In the genomic region with DNA sequence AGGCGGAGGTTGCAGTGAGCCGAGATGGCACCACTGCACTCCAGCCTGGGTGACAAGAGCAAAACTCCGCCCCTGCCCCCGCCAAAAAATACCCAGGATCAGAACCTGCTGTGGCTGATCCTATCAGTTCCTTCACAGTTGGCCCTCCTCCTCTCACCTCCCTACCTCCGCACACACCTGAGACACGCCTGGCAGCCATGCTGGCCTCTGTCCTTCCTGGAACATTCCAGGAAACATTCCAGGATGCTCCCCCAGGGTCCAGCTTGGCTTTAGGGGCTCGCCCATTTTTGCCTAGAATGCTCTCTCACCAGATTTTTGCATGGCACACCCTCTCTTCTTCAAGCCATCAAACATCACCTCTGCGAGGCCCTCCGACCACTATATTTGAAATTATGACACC, we compare ENCODE assay signal across 27 cellular contexts. TPM values are rescaled to one million over a fixed set of nuclear protein-coding genes. Genes with fewer than 3 reads are reported as not detected.
"Had no signal": no experiment of that assay in that cellular context is flagged by ENCODE, and none has a peak within 500 bp of the region (broad histone marks: within the 10 kb centered on the region; RNA-seq: fewer than 3 reads in every experiment).

No MANE protein-coding gene starts in this region.

- H3K4me3 Mint-ChIP-seq: activated B cell treated with CpG ODN at 0.5 μM for 24 hours; activated CD4-positive, alpha-beta T cell treated with anti-CD3 and anti-CD28 coated beads, Interleukin-2, amount 10 ng/mL, durations not matched to agents 24 days and 14 days; activated CD8-positive, alpha-beta memory T cell treated with anti-CD3 and anti-CD28 coated beads, Interleukin-2, amount 10 ng/mL, durations not matched to agents 7 days and 5 days; activated naive CD8-positive, alpha-beta T cell treated with anti-CD3 and anti-CD28 coated beads, Interleukin-2, amount 50 U/mL, for 24 hours; activated T-cell treated with anti-CD3 and anti-CD28 coated beads, Interleukin-2, amount 50 U/mL, for 24 hours; activated T-helper 1 cell treated with anti-CD3 and anti-CD28 coated beads, Interleukin-12 subunit alpha, Interleukin-12 subunit beta, Interleukin-2, Interleukin-4 antibody, amounts not matched to agents 30 ng/mL and 10 ng/mL and 1 ng/mL, durations not matched to agents 14 hours and 24 hours and 36 hours; brain; central memory CD8-positive, alpha-beta T cell had no signal

- H3K9me3 Mint-ChIP-seq: activated B cell treated with CpG ODN at 0.5 μM for 24 hours; activated CD4-positive, alpha-beta T cell treated with anti-CD3 and anti-CD28 coated beads, Interleukin-2, amount 10 ng/mL, durations not matched to agents 24 days and 14 days; activated naive CD4-positive, alpha-beta T cell treated with anti-CD3 and anti-CD28 coated beads, Interleukin-2, amount 50 U/mL, for 72 hours; activated naive CD8-positive, alpha-beta T cell treated with anti-CD3 and anti-CD28 coated beads, Interleukin-2, amount 50 U/mL, for 24 hours; activated T-cell treated with anti-CD3 and anti-CD28 coated beads, Interleukin-2, amount 50 U/mL, for 24 hours; activated T-helper 1 cell treated with anti-CD3 and anti-CD28 coated beads, Interleukin-12 subunit alpha, Interleukin-12 subunit beta, Interleukin-2, Interleukin-4 antibody, amounts not matched to agents 30 ng/mL and 10 ng/mL and 1 ng/mL, durations not matched to agents 14 hours and 24 hours and 36 hours; brain; central memory CD8-positive, alpha-beta T cell had no signal

- H3K36me3 Mint-ChIP-seq: activated CD8-positive, alpha-beta memory T cell treated with anti-CD3 and anti-CD28 coated beads, Interleukin-2, amount 10 ng/mL, durations not matched to agents 7 days and 5 days; activated naive CD4-positive, alpha-beta T cell treated with anti-CD3 and anti-CD28 coated beads, Interleukin-2, amount 50 U/mL, for 72 hours; brain had no signal

- H3K27me3 Mint-ChIP-seq: activated B cell treated with CpG ODN at 0.5 μM for 24 hours; activated CD4-positive, alpha-beta T cell treated with anti-CD3 and anti-CD28 coated beads, Interleukin-2, amount 10 ng/mL, durations not matched to agents 24 days and 14 days; activated CD8-positive, alpha-beta memory T cell treated with anti-CD3 and anti-CD28 coated beads, Interleukin-2, amount 10 ng/mL, durations not matched to agents 7 days and 5 days; activated naive CD8-positive, alpha-beta T cell treated with anti-CD3 and anti-CD28 coated beads, Interleukin-2, amount 50 U/mL, for 24 hours; activated T-cell treated with anti-CD3 and anti-CD28 coated beads, Interleukin-2, amount 50 U/mL, for 24 hours; central memory CD8-positive, alpha-beta T cell had no signal

- H3K27ac Mint-ChIP-seq: activated B cell treated with CpG ODN at 0.5 μM for 24 hours; activated CD4-positive, alpha-beta T cell treated with anti-CD3 and anti-CD28 coated beads, Interleukin-2, amount 10 ng/mL, durations not matched to agents 24 days and 14 days; activated CD8-positive, alpha-beta memory T cell treated with anti-CD3 and anti-CD28 coated beads, Interleukin-2, amount 10 ng/mL, durations not matched to agents 7 days and 5 days; activated naive CD8-positive, alpha-beta T cell treated with anti-CD3 and anti-CD28 coated beads, Interleukin-2, amount 50 U/mL, for 24 hours; activated T-cell treated with anti-CD3 and anti-CD28 coated beads, Interleukin-2, amount 50 U/mL, for 24 hours; activated T-helper 1 cell treated with anti-CD3 and anti-CD28 coated beads, Interleukin-12 subunit alpha, Interleukin-12 subunit beta, Interleukin-2, Interleukin-4 antibody, amounts not matched to agents 30 ng/mL and 10 ng/mL and 1 ng/mL, durations not matched to agents 14 hours and 24 hours and 36 hours; brain had no signal

- DNase-seq: activated B cell treated with CpG ODN at 0.5 μM for 24 hours; activated CD4-positive, alpha-beta T cell treated with anti-CD3 and anti-CD28 coated beads for 1 hour; activated CD4-positive, alpha-beta T cell treated with anti-CD3 and anti-CD28 coated beads, Interleukin-2, amount 10 ng/mL, durations not matched to agents 24 days and 14 days; activated CD4-positive, alpha-beta T cell treated with anti-CD3 and anti-CD28 coated beads, Interleukin-2, amount 50 U/mL, for 48 hours; activated CD8-positive, alpha-beta memory T cell treated with anti-CD3 and anti-CD28 coated beads, Interleukin-2, amount 10 ng/mL, durations not matched to agents 7 days and 5 days; activated effector memory CD4-positive, alpha-beta T cell treated with anti-CD3 and anti-CD28 coated beads, Interleukin-2, amount 50 U/mL, for 16 hours; activated naive CD4-positive, alpha-beta T cell treated with Interleukin-2 at 50 U/mL for 16 hours; activated naive CD8-positive, alpha-beta T cell treated with anti-CD3 and anti-CD28 coated beads, Interleukin-2, amount 50 U/mL, for 24 hours; activated T-cell treated with anti-CD3 and anti-CD28 coated beads, Interleukin-2, amount 50 U/mL, for 24 hours; amniotic stem cell; Kasumi-1; KBM-7; NCI-H1048; NCI-H146; NCI-H187 treated with DMSO at 0.1 percent for 48 hours; NCI-H2081 treated with DMSO at 0.1 percent for 48 hours; NCI-H446; NCI-H524; PC-3; SJCRH30; SK-N-SH had no signal

- ATAC-seq: activated CD8-positive, alpha-beta memory T cell treated with anti-CD3 and anti-CD28 coated beads, Interleukin-2, amount 10 ng/mL, durations not matched to agents 7 days and 5 days; activated naive CD4-positive, alpha-beta T cell treated with anti-CD3 and anti-CD28 coated beads, Interleukin-2, amount 50 U/mL, for 72 hours; PC-3 had no signal

- H3K4me1 Mint-ChIP-seq: activated B cell treated with CpG ODN at 0.5 μM for 24 hours; activated CD8-positive, alpha-beta memory T cell treated with anti-CD3 and anti-CD28 coated beads, Interleukin-2, amount 10 ng/mL, durations not matched to agents 7 days and 5 days; activated naive CD8-positive, alpha-beta T cell treated with anti-CD3 and anti-CD28 coated beads, Interleukin-2, amount 50 U/mL, for 24 hours; brain had no signal

RNA-seq across cellular contexts. Expression of a gene that starts 2.1 kb away (rescaled TPM):
- total RNA-seq: ascending aorta, PC-3, RPMI7951 had no signal
